Comparison of ENCODE assay signal across 1 cellular context in genomic region chr19:11293468-11294389, GRCh38.
TF ChIP-seq lines count a peak whose summit lies in the region.

No MANE protein-coding gene starts in this region.

TF ChIP-seq in K562, 482 proteins besides CTCF, POLR2A, EP300 and RAD21 (continued from another document and continues in another):
- TF ChIP-seq MAFK (IDR thresholded peaks at IDR 0.05; ENCODE audit: low read length): no peak
- TF ChIP-seq ZNF277 (CRISPR knock-in tag; IDR thresholded peaks at IDR 0.05; ENCODE audit: borderline replicate concordance): no peak
- TF ChIP-seq, protein P1, sequence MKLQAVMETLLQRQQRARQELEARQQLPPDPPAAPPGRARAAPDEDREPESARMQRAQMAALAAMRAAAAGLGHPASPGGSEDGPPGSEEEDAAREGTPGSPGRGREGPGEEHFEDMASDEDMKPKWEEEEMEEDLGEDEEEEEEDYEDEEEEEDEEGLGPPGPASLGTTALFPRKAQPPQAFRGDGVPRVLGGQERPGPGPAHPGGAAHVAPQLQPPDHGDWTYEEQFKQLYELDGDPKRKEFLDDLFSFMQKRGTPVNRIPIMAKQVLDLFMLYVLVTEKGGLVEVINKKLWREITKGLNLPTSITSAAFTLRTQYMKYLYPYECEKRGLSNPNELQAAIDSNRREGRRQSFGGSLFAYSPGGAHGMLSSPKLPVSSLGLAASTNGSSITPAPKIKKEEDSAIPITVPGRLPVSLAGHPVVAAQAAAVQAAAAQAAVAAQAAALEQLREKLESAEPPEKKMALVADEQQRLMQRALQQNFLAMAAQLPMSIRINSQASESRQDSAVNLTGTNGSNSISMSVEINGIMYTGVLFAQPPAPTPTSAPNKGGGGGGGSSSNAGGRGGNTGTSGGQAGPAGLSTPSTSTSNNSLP (IDR thresholded peaks at IDR 0.05; ENCODE audit: borderline replicate concordance, low read depth, low read length): no peak
- no peak for TF ChIP-seq TCF3 (CRISPR knock-in tag; IDR thresholded peaks at IDR 0.05)
- TF ChIP-seq ESRRB (CRISPR knock-in tag; IDR thresholded peaks at IDR 0.05; ENCODE audit: borderline replicate concordance): no peak
- peak; percentile 55; the same call in 1 of the 2 replicates for TF ChIP-seq KLF13 (tag; IDR thresholded peaks at IDR 0.05; ENCODE audit: borderline replicate concordance, low read depth)
- no peak for TF ChIP-seq TRIM28 (IDR thresholded peaks at IDR 0.05)
- TF ChIP-seq ZBTB7A (IDR thresholded peaks at IDR 0.05; ENCODE audit: borderline replicate concordance, control insufficient read depth, low read depth, low read length): peak; percentile 91
- no peak for TF ChIP-seq SIRT6 (IDR thresholded peaks at IDR 0.05; ENCODE audit: low read depth, low read length)
- TF ChIP-seq, protein P2, sequence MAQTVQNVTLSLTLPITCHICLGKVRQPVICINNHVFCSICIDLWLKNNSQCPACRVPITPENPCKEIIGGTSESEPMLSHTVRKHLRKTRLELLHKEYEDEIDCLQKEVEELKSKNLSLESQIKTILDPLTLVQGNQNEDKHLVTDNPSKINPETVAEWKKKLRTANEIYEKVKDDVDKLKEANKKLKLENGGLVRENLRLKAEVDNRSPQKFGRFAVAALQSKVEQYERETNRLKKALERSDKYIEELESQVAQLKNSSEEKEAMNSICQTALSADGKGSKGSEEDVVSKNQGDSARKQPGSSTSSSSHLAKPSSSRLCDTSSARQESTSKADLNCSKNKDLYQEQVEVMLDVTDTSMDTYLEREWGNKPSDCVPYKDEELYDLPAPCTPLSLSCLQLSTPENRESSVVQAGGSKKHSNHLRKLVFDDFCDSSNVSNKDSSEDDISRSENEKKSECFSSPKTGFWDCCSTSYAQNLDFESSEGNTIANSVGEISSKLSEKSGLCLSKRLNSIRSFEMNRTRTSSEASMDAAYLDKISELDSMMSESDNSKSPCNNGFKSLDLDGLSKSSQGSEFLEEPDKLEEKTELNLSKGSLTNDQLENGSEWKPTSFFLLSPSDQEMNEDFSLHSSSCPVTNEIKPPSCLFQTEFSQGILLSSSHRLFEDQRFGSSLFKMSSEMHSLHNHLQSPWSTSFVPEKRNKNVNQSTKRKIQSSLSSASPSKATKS (CRISPR knock-in tag; IDR thresholded peaks at IDR 0.05): no peak
- TF ChIP-seq PTTG1 (tag; IDR thresholded peaks at IDR 0.05; ENCODE audit: low read depth): no peak
- no peak for TF ChIP-seq EHMT2 (IDR thresholded peaks at IDR 0.05)
- TF ChIP-seq ZNF41 (CRISPR knock-in tag; conservative IDR thresholded peaks at IDR 0.05): no peak
- no peak for TF ChIP-seq PURB (CRISPR knock-in tag; IDR thresholded peaks at IDR 0.05; ENCODE audit: low read depth)
- TF ChIP-seq PBX2 (CRISPR knock-in tag; IDR thresholded peaks at IDR 0.05; ENCODE audit: low read depth): no peak
- TF ChIP-seq PBX2 (tag; conservative IDR thresholded peaks at IDR 0.05; ENCODE audit: low read depth): no peak
- no peak for TF ChIP-seq MCM5 (IDR thresholded peaks at IDR 0.05; ENCODE audit: low read depth)
- no peak; the same call in 1 of the 2 replicates for TF ChIP-seq HCFC1 (IDR thresholded peaks at IDR 0.05; ENCODE audit: low read depth, low read length)
- no peak for TF ChIP-seq ZNF282 (CRISPR knock-in tag; IDR thresholded peaks at IDR 0.05)
- TF ChIP-seq, protein P3, sequence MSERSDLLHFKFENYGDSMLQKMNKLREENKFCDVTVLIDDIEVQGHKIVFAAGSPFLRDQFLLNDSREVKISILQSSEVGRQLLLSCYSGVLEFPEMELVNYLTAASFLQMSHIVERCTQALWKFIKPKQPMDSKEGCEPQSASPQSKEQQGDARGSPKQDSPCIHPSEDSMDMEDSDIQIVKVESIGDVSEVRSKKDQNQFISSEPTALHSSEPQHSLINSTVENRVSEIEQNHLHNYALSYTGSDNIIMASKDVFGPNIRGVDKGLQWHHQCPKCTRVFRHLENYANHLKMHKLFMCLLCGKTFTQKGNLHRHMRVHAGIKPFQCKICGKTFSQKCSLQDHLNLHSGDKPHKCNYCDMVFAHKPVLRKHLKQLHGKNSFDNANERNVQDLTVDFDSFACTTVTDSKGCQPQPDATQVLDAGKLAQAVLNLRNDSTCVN (CRISPR knock-in tag; IDR thresholded peaks at IDR 0.05): no peak
- TF ChIP-seq BCL6 (CRISPR knock-in tag; IDR thresholded peaks at IDR 0.05): no peak
- no peak for TF ChIP-seq HDAC2 (IDR thresholded peaks at IDR 0.05)
- no peak for TF ChIP-seq MXI1 (IDR thresholded peaks at IDR 0.05; ENCODE audit: low read depth, low read length)
- TF ChIP-seq, protein P4, sequence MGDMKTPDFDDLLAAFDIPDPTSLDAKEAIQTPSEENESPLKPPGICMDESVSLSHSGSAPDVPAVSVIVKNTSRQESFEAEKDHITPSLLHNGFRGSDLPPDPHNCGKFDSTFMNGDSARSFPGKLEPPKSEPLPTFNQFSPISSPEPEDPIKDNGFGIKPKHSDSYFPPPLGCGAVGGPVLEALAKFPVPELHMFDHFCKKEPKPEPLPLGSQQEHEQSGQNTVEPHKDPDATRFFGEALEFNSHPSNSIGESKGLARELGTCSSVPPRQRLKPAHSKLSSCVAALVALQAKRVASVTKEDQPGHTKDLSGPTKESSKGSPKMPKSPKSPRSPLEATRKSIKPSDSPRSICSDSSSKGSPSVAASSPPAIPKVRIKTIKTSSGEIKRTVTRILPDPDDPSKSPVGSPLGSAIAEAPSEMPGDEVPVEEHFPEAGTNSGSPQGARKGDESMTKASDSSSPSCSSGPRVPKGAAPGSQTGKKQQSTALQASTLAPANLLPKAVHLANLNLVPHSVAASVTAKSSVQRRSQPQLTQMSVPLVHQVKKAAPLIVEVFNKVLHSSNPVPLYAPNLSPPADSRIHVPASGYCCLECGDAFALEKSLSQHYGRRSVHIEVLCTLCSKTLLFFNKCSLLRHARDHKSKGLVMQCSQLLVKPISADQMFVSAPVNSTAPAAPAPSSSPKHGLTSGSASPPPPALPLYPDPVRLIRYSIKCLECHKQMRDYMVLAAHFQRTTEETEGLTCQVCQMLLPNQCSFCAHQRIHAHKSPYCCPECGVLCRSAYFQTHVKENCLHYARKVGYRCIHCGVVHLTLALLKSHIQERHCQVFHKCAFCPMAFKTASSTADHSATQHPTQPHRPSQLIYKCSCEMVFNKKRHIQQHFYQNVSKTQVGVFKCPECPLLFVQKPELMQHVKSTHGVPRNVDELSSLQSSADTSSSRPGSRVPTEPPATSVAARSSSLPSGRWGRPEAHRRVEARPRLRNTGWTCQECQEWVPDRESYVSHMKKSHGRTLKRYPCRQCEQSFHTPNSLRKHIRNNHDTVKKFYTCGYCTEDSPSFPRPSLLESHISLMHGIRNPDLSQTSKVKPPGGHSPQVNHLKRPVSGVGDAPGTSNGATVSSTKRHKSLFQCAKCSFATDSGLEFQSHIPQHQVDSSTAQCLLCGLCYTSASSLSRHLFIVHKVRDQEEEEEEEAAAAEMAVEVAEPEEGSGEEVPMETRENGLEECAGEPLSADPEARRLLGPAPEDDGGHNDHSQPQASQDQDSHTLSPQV (IDR thresholded peaks at IDR 0.05): no peak
- TF ChIP-seq, protein P5, sequence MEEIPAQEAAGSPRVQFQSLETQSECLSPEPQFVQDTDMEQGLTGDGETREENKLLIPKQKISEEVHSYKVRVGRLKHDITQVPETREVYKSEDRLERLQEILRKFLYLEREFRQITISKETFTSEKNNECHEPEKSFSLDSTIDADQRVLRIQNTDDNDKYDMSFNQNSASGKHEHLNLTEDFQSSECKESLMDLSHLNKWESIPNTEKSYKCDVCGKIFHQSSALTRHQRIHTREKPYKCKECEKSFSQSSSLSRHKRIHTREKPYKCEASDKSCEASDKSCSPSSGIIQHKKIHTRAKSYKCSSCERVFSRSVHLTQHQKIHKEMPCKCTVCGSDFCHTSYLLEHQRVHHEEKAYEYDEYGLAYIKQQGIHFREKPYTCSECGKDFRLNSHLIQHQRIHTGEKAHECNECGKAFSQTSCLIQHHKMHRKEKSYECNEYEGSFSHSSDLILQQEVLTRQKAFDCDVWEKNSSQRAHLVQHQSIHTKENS (CRISPR knock-in tag; IDR thresholded peaks at IDR 0.05): no peak
- TF ChIP-seq CBX5 (IDR thresholded peaks at IDR 0.05; ENCODE audit: borderline replicate concordance, low read depth): no peak
- no peak for TF ChIP-seq KAT8 (IDR thresholded peaks at IDR 0.05; ENCODE audit: low read depth)
- TF ChIP-seq ZNF263 (CRISPR knock-in tag; IDR thresholded peaks at IDR 0.05; ENCODE audit: borderline replicate concordance): no peak
- TF ChIP-seq KHSRP (IDR thresholded peaks at IDR 0.05): 0 out of 2 replicates have a peak, but pooled peaks have one; percentile 22
- TF ChIP-seq ZBTB17 (CRISPR knock-in tag; IDR thresholded peaks at IDR 0.05): no peak
- no peak for TF ChIP-seq ZNF212 (CRISPR knock-in tag; IDR thresholded peaks at IDR 0.05)
- TF ChIP-seq TOE1 (IDR thresholded peaks at IDR 0.05; ENCODE audit: borderline replicate concordance): peak; percentile 56; the same call in 1 of the 2 replicates
- no peak for TF ChIP-seq TOE1 (CRISPR knock-in tag; IDR thresholded peaks at IDR 0.05; ENCODE audit: borderline replicate concordance, low read depth)
- TF ChIP-seq, protein P6, sequence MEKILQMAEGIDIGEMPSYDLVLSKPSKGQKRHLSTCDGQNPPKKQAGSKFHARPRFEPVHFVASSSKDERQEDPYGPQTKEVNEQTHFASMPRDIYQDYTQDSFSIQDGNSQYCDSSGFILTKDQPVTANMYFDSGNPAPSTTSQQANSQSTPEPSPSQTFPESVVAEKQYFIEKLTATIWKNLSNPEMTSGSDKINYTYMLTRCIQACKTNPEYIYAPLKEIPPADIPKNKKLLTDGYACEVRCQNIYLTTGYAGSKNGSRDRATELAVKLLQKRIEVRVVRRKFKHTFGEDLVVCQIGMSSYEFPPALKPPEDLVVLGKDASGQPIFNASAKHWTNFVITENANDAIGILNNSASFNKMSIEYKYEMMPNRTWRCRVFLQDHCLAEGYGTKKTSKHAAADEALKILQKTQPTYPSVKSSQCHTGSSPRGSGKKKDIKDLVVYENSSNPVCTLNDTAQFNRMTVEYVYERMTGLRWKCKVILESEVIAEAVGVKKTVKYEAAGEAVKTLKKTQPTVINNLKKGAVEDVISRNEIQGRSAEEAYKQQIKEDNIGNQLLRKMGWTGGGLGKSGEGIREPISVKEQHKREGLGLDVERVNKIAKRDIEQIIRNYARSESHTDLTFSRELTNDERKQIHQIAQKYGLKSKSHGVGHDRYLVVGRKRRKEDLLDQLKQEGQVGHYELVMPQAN (IDR thresholded peaks at IDR 0.05; ENCODE audit: borderline replicate concordance): 0 out of 2 replicates have a peak, but pooled peaks have one; percentile 30
- peak; percentile 88; the same call in 1 of the 2 replicates for TF ChIP-seq LARP7 (IDR thresholded peaks at IDR 0.05)
- TF ChIP-seq, protein P7, sequence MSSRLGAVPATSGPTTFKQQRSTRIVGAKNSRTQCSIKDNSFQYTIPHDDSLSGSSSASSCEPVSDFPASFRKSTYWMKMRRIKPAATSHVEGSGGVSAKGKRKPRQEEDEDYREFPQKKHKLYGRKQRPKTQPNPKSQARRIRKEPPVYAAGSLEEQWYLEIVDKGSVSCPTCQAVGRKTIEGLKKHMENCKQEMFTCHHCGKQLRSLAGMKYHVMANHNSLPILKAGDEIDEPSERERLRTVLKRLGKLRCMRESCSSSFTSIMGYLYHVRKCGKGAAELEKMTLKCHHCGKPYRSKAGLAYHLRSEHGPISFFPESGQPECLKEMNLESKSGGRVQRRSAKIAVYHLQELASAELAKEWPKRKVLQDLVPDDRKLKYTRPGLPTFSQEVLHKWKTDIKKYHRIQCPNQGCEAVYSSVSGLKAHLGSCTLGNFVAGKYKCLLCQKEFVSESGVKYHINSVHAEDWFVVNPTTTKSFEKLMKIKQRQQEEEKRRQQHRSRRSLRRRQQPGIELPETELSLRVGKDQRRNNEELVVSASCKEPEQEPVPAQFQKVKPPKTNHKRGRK (tag; IDR thresholded peaks at IDR 0.05): no peak
- no peak for TF ChIP-seq HES1 (IDR thresholded peaks at IDR 0.05; ENCODE audit: low read depth)
- no peak for TF ChIP-seq ZNF830 (CRISPR knock-in tag; IDR thresholded peaks at IDR 0.05)
- peak; percentile 66; the same call in 1 of the 2 replicates for TF ChIP-seq HINFP (tag; conservative IDR thresholded peaks at IDR 0.05; ENCODE audit: low read depth)
- TF ChIP-seq HDAC6 (IDR thresholded peaks at IDR 0.05; ENCODE audit: low read depth, low read length): no peak
- no peak for TF ChIP-seq BRD9 (IDR thresholded peaks at IDR 0.05; ENCODE audit: low read depth, partially characterized antibody)
- TF ChIP-seq ZEB2 (IDR thresholded peaks at IDR 0.05): no peak
